26 cellular contexts compared by ENCODE assay signal in the genomic region with DNA sequence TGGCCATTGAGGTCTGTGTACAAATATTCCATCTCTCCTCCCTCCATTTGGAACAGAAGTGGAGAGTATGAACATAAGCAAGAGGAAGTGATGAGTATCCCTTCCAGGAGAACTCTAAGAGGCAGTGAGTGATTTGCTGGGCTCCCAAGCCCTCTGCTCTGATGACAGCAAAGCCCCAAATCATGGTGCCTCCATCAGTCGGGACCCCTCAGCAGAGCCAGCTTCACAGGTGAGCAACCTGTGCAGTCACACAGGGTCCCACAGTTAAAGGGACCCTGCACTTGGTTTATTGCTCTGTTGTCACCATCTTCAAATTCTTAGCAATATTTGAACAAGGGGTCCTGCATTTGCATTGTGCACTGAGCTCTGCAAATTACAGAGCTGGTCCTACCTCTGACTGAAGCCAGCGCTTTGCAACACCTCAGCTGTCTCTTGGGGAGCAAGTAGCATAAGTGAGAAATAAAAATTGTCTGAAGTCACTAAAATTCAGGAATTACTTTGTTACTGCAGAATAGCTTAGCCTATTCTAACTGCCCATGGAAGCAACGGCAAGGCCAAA.
DNase-seq lines count a peak whose midpoint lies in the region; ATAC-seq, FAIRE-seq and TF ChIP-seq lines count a peak whose summit lies in the region.
"Had no signal": no experiment of that assay in that cellular context is flagged by ENCODE, and none has a peak within 500 bp of the region (broad histone marks: within the 10 kb centered on the region; RNA-seq: fewer than 3 reads in every experiment).

No MANE protein-coding gene starts in this region.

- H3K4me2 ChIP-seq in Karpas-422 (ENCODE audit: low read depth, low read length, poor library complexity, severe bottlenecking), result peak overlapping the region; percentile 66
- H3K4me2 ChIP-seq in keratinocyte (ENCODE audit: control insufficient read depth, extremely low read depth, insufficient read depth, low read depth, low read length), result no peak overlapping the region
- H3K4me2 ChIP-seq: A549; BLaER1 treated with 17β-estradiol and CSF1 and Interleukin-3, amounts not matched to agents 10 nM and 100 nM had no signal

- no peaks in the 10 kb centered on the region for H3K9me2 ChIP-seq in Karpas-422 (replicated peaks; ENCODE audit: insufficient read depth, low read length)

- FAIRE-seq in keratinocyte (lab: Jason Lieb, UNC) (peak; percentile 32), urothelium cell line (lab: Jason Lieb, UNC) (peak; percentile 59), pancreas (lab: Jason Lieb, UNC) (no peak)
- FAIRE-seq: A549, D721Med, GM12878, GM19239, H1 had no signal

- dilution Hi-C loops in keratinocyte (cut with MboI; ENCODE audit: extremely low pct_ligation_motif_present, low sequenced_read_pairs), result no loop called here

- H3K27me3 ChIP-seq in Karpas-422 (ENCODE audit: low read length) (no peaks in the 10 kb centered on the region; the same call in 1 of the 2 replicates), keratinocyte (ENCODE audit: control insufficient read depth, extremely low read depth, insufficient read depth, low read length) (peaks cover 5% of the 10 kb centered on the region), pancreas (no peaks in the 10 kb centered on the region)
- H3K27me3 ChIP-seq: BE2C; BLaER1 treated with 17β-estradiol and CSF1 and Interleukin-3, amounts not matched to agents 10 nM and 100 nM had no signal

- H2AFZ ChIP-seq in Karpas-422 (ENCODE audit: low read length) (no peak overlapping the region), keratinocyte (ENCODE audit: control insufficient read depth, low read length) (no peak overlapping the region)
- H2AFZ ChIP-seq: GM23248 had no signal

- H3K79me2 ChIP-seq in Karpas-422 (ENCODE audit: low read length) (no peaks in the 10 kb centered on the region), keratinocyte (ENCODE audit: control insufficient read depth, insufficient read depth, low read length) (no peaks in the 10 kb centered on the region)

- H3K9me1 ChIP-seq in keratinocyte (ENCODE audit: control insufficient read depth, extremely low read depth, insufficient read depth, low read length), result no peaks in the 10 kb centered on the region

- TF ChIP-seq CTCF in keratinocyte (optimal IDR thresholded peaks at IDR 0.05 in 1 of 3, IDR thresholded peaks at IDR 0.05 in 1 of 3, conservative IDR thresholded peaks at IDR 0.05 in 1 of 3; ENCODE audit: extremely low read depth in 1 of 3, insufficient read depth in 2 of 3, low read length in 3 of 3) (no peak), pancreas (IDR thresholded peaks at IDR 0.05) (no peak)

- ATAC-seq in left colon (no peak), pancreas (no peak)
- ATAC-seq: A549, GM12878 had no signal

- peak overlapping the region; percentile 17; the same call in 1 of the 2 replicates for H3K4me3 ChIP-seq in Karpas-422 (ENCODE audit: low read length)
- H3K4me3 ChIP-seq in keratinocyte (ENCODE audit: control insufficient read depth in 2 of 3, extremely low read depth in 1 of 3, insufficient read depth in 2 of 3, low read depth in 1 of 3, low read length in 3 of 3), result no peak overlapping the region
- no peak overlapping the region for H3K4me3 ChIP-seq in pancreas
- H3K4me3 ChIP-seq: A549; BLaER1 treated with 17β-estradiol and CSF1 and Interleukin-3, amounts not matched to agents 10 nM and 100 nM; GM12878; GM23248 had no signal

- 53 to 93% methylated on average over 3 of the region's 3 CpGs for WGBS in pancreas, 2 donors

- H3K4me1 ChIP-seq in Karpas-422 (ENCODE audit: low read length) (peaks cover 61% of the 10 kb centered on the region), keratinocyte (ENCODE audit: control insufficient read depth, extremely low read depth, insufficient read depth, low read length) (peaks cover 21% of the 10 kb centered on the region), pancreas (no peaks in the 10 kb centered on the region)
- H3K4me1 ChIP-seq: BE2C had no signal

- DNase-seq in Karpas-422, result peak; percentile 80
- peak; percentile 13 for DNase-seq in ecto neural progenitor cell (ENCODE audit: low spot score)
- DNase-seq in keratinocyte (ENCODE audit: low read depth, low spot score), result no peak
- no peak for DNase-seq in urothelium cell line (ENCODE audit: low spot score)
- no peak for DNase-seq in NCI-H748 (lab: John Stamatoyannopoulos, UW; ENCODE audit: unreplicated experiment)
- DNase-seq in left colon, result no peak
- no peak for DNase-seq in pancreas
- DNase-seq: 8988T; ACHN; AML-193; BE2C; CD4-positive, alpha-beta T cell; CD8-positive, alpha-beta memory T cell; DMS 273 treated with DMSO at 0.1 percent for 48 hours; DMS79; EL; GDM1; GM23248; H7; HCEC 1CT had no signal

- H3K9me3 ChIP-seq in Karpas-422 (ENCODE audit: low read length) (peaks cover 7% of the 10 kb centered on the region; the same call in 1 of the 2 replicates), keratinocyte (ENCODE audit: control insufficient read depth, low read depth, low read length) (peaks cover 7% of the 10 kb centered on the region), pancreas (no peaks in the 10 kb centered on the region)
- H3K9me3 ChIP-seq: A549 had no signal

- H3K9ac ChIP-seq in Karpas-422 (ENCODE audit: low read length), result 0 out of 2 replicates have a peak overlapping the region, but pooled peaks have one; percentile 16
- no peak overlapping the region for H3K9ac ChIP-seq in keratinocyte (ENCODE audit: control insufficient read depth, extremely low read depth, insufficient read depth, low read length)
- H3K9ac ChIP-seq: BLaER1 treated with 17β-estradiol and CSF1 and Interleukin-3, amounts not matched to agents 10 nM and 100 nM; GM23248 had no signal

- H3K27ac ChIP-seq in Karpas-422 (ENCODE audit: low read length) (peak overlapping the region; percentile 72), keratinocyte (ENCODE audit: control insufficient read depth, insufficient read depth, low read length) (no peak overlapping the region), pancreas (no peak overlapping the region)
- H3K27ac ChIP-seq: A549; BLaER1 treated with 17β-estradiol and CSF1 and Interleukin-3, amounts not matched to agents 10 nM and 100 nM; GM23248 had no signal

- intact Hi-C loops in left colon (cut with DNase I, micrococcal nuclease) (no loop called here), pancreas (cut with DNase I) (no loop called here)

- H3K36me3 ChIP-seq in Karpas-422 (ENCODE audit: insufficient read depth, low read length) (no peaks in the 10 kb centered on the region), keratinocyte (ENCODE audit: control insufficient read depth in 2 of 2, extremely low read depth in 1 of 2, insufficient read depth in 2 of 2, low read length in 2 of 2) (no peaks in the 10 kb centered on the region), pancreas (no peaks in the 10 kb centered on the region)
- H3K36me3 ChIP-seq: BE2C; BLaER1 treated with 17β-estradiol and CSF1 and Interleukin-3, amounts not matched to agents 10 nM and 100 nM had no signal

- H4K20me1 ChIP-seq in Karpas-422 (ENCODE audit: insufficient read depth, low read depth, low read length) (no peaks in the 10 kb centered on the region), keratinocyte (ENCODE audit: control insufficient read depth, extremely low read depth, insufficient read depth, low read length) (no peaks in the 10 kb centered on the region)
- H4K20me1 ChIP-seq: BLaER1 treated with 17β-estradiol and CSF1 and Interleukin-3, amounts not matched to agents 10 nM and 100 nM had no signal

Comparison
In these comparisons a context has a peak if more than half of its experiments do, and no peak if none do; other contexts are left out.
1. DNase-seq: peak in Karpas-422 (single experiment) and ecto neural progenitor cell (single experiment); none in keratinocyte (single experiment), urothelium cell line (single experiment), NCI-H748 (single experiment), left colon (0 of 2) and pancreas (0 of 6).